In genomic region chr7:156988605-156989185, GRCh38 we compare ENCODE assay signal across 2 cellular contexts.
TF ChIP-seq lines count a peak whose summit lies in the region.

No MANE protein-coding gene starts in this region.

TF ChIP-seq in SK-N-SH, 30 proteins besides CTCF, POLR2A, EP300 and RAD21 (continued from another document):
- no peak for TF ChIP-seq USF1 (IDR thresholded peaks at IDR 0.05; ENCODE audit: borderline replicate concordance, low read depth)
- no peak for TF ChIP-seq ELF1 (IDR thresholded peaks at IDR 0.05)
- TF ChIP-seq SMC3 (IDR thresholded peaks at IDR 0.05; ENCODE audit: low read depth, low read length): no peak
- TF ChIP-seq MEF2A (IDR thresholded peaks at IDR 0.05; ENCODE audit: borderline replicate concordance, low read depth): no peak
- TF ChIP-seq USF2 (IDR thresholded peaks at IDR 0.05; ENCODE audit: borderline replicate concordance, low read depth, low read length): no peak
- TF ChIP-seq TCF12 (IDR thresholded peaks at IDR 0.05): no peak
- no peak for TF ChIP-seq NFIC (IDR thresholded peaks at IDR 0.05; ENCODE audit: borderline replicate concordance)
- no peak for TF ChIP-seq TAF1 (IDR thresholded peaks at IDR 0.05; ENCODE audit: borderline replicate concordance, low read depth, low read length)
- no peak for TF ChIP-seq NRF1 (IDR thresholded peaks at IDR 0.05; ENCODE audit: low read depth, low read length)
- no peak for TF ChIP-seq RCOR1 (IDR thresholded peaks at IDR 0.05; ENCODE audit: low read length)

TF ChIP-seq in SK-N-SH treated with all-trans-retinoic acid at 6 μM for 48 hours, 23 proteins besides CTCF, POLR2A, EP300 and RAD21 (continued from another document):
- TF ChIP-seq ZNF70 (CRISPR knock-in tag; IDR thresholded peaks at IDR 0.05) (no peak), TOX (CRISPR knock-in tag; IDR thresholded peaks at IDR 0.05; ENCODE audit: borderline replicate concordance) (no peak), ARNTL (CRISPR knock-in tag; IDR thresholded peaks at IDR 0.05; ENCODE audit: borderline replicate concordance, low read depth) (no peak), SNAI2 (CRISPR knock-in tag; IDR thresholded peaks at IDR 0.05) (no peak), OSR1 (CRISPR knock-in tag; IDR thresholded peaks at IDR 0.05) (no peak), ESRRG (CRISPR knock-in tag; IDR thresholded peaks at IDR 0.05) (no peak), PPARA (CRISPR knock-in tag; IDR thresholded peaks at IDR 0.05; ENCODE audit: borderline replicate concordance) (no peak)
- TF ChIP-seq, protein P1, sequence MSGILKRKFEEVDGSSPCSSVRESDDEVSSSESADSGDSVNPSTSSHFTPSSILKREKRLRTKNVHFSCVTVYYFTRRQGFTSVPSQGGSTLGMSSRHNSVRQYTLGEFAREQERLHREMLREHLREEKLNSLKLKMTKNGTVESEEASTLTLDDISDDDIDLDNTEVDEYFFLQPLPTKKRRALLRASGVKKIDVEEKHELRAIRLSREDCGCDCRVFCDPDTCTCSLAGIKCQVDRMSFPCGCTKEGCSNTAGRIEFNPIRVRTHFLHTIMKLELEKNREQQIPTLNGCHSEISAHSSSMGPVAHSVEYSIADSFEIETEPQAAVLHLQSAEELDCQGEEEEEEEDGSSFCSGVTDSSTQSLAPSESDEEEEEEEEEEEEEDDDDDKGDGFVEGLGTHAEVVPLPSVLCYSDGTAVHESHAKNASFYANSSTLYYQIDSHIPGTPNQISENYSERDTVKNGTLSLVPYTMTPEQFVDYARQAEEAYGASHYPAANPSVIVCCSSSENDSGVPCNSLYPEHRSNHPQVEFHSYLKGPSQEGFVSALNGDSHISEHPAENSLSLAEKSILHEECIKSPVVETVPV (CRISPR knock-in tag; IDR thresholded peaks at IDR 0.05): no peak
- TF ChIP-seq, protein P2, sequence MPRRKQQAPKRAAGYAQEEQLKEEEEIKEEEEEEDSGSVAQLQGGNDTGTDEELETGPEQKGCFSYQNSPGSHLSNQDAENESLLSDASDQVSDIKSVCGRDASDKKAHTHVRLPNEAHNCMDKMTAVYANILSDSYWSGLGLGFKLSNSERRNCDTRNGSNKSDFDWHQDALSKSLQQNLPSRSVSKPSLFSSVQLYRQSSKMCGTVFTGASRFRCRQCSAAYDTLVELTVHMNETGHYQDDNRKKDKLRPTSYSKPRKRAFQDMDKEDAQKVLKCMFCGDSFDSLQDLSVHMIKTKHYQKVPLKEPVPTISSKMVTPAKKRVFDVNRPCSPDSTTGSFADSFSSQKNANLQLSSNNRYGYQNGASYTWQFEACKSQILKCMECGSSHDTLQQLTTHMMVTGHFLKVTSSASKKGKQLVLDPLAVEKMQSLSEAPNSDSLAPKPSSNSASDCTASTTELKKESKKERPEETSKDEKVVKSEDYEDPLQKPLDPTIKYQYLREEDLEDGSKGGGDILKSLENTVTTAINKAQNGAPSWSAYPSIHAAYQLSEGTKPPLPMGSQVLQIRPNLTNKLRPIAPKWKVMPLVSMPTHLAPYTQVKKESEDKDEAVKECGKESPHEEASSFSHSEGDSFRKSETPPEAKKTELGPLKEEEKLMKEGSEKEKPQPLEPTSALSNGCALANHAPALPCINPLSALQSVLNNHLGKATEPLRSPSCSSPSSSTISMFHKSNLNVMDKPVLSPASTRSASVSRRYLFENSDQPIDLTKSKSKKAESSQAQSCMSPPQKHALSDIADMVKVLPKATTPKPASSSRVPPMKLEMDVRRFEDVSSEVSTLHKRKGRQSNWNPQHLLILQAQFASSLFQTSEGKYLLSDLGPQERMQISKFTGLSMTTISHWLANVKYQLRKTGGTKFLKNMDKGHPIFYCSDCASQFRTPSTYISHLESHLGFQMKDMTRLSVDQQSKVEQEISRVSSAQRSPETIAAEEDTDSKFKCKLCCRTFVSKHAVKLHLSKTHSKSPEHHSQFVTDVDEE (CRISPR knock-in tag; IDR thresholded peaks at IDR 0.05): no peak
